16 cellular contexts compared by ENCODE assay signal in the genomic region with DNA sequence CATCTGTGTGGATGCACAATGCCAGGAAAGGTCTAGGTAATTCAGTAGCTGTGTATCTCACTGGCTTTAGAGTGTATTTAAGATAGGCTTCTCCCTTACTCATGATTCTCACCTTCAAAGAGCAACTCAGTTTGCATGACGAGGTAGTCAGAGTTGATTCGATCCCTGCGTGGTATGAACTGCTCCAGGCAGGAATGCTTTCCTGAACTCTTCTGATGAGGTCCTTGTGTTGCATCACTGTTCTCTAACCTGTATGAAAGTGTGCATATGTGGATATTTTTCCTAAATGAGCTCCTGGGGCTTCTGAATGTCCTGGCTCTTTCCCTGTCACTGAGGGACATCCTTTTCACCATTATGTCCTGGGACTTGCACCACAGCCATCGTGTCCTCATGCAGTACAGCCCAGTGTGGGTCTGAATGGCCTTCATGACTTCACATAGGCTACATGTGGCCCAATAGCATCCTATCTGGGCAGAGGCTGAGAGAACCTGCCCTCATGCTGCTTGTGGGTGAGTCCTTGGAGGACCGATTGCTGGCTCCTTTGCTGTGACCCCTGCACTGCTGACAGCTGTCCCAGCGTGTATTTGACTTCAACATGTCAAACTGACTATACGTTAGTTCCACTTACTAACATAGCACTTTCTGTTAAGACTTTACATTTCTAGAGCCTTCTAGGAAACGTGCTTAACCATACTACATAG.
DNase-seq lines count a peak whose midpoint lies in the region; ATAC-seq and TF ChIP-seq lines count a peak whose summit lies in the region.
"Had no signal": no experiment of that assay in that cellular context is flagged by ENCODE, and none has a peak within 500 bp of the region (broad histone marks: within the 10 kb centered on the region; RNA-seq: fewer than 3 reads in every experiment).

No MANE protein-coding gene starts in this region.

- peak overlapping the region; percentile 93 for H3K27ac Mint-ChIP-seq in activated CD8-positive, alpha-beta T cell treated with anti-CD3 and anti-CD28 coated beads for 36 hours

- peaks cover 32% of the 10 kb centered on the region for H3K4me1 Mint-ChIP-seq in activated CD8-positive, alpha-beta T cell treated with anti-CD3 and anti-CD28 coated beads for 36 hours (ENCODE audit: low read depth)

- dilution Hi-C loops in mammary epithelial cell (cut with HindIII; ENCODE audit: low sequenced_read_pairs): no loop called here

- H3K27me3 ChIP-seq in mammary epithelial cell (ENCODE audit: insufficient read depth, low read length): no peaks in the 10 kb centered on the region
- H3K27me3 ChIP-seq in breast epithelium: no peaks in the 10 kb centered on the region
- H3K27me3 ChIP-seq in fibroblast of lung (ENCODE audit: control insufficient read depth, insufficient read depth, low read length): no peaks in the 10 kb centered on the region
- H3K27me3 ChIP-seq in upper lobe of left lung: no peaks in the 10 kb centered on the region
- H3K27me3 ChIP-seq: esophagus muscularis mucosa, right lobe of liver had no signal

- intact Hi-C loops in mammary epithelial cell (cut with micrococcal nuclease) (no loop called here), breast epithelium (cut with DNase I; ENCODE audit: low total_unique reads) (no loop called here)
- intact Hi-C loops in activated CD8-positive, alpha-beta T cell treated with anti-CD3 and anti-CD28 coated beads for 36 hours (cut with micrococcal nuclease): loop anchor here (5.0 kb wide), 1 partner anchor 60 kb away; no protein-coding TSS in a partner anchor

- ATAC-seq in activated CD8-positive, alpha-beta T cell treated with anti-CD3 and anti-CD28 coated beads for 36 hours: no peak
- ATAC-seq in upper lobe of left lung (ENCODE audit: low FRiP score in 2 of 2) (no peak), HG03342 (IDR thresholded peaks at IDR 0.05; ENCODE audit: unreplicated experiment) (no peak)

- H3K9ac ChIP-seq in mammary epithelial cell (ENCODE audit: insufficient read depth, low read length) (no peak overlapping the region), fibroblast of lung (ENCODE audit: insufficient read depth, low read length) (no peak overlapping the region)

- no peaks in the 10 kb centered on the region for H3K27me3 Mint-ChIP-seq in activated CD8-positive, alpha-beta T cell treated with anti-CD3 and anti-CD28 coated beads for 36 hours

- no peak for TF ChIP-seq CTCF in mammary epithelial cell (conservative IDR thresholded peaks at IDR 0.05 in 1 of 2, IDR thresholded peaks at IDR 0.05 in 1 of 2; ENCODE audit: extremely low read depth in 1 of 2, insufficient read depth in 1 of 2, low read depth in 1 of 2, low read length in 2 of 2)
- no peak for TF ChIP-seq CTCF in breast epithelium (IDR thresholded peaks at IDR 0.05)
- TF ChIP-seq CTCF in activated CD8-positive, alpha-beta T cell treated with anti-CD3 and anti-CD28 coated beads for 36 hours (IDR thresholded peaks at IDR 0.05): no peak
- no peak for TF ChIP-seq CTCF in fibroblast of lung (conservative IDR thresholded peaks at IDR 0.05 in 1 of 2, IDR thresholded peaks at IDR 0.05 in 1 of 2; ENCODE audit: low read depth in 1 of 2, low read length in 2 of 2)
- no peak for TF ChIP-seq CTCF in upper lobe of left lung (IDR thresholded peaks at IDR 0.05)

- H3K27ac ChIP-seq in mammary epithelial cell (ENCODE audit: insufficient read depth, low read depth, low read length) (no peak overlapping the region), breast epithelium (no peak overlapping the region), fibroblast of lung (ENCODE audit: insufficient read depth, low read length) (peak overlapping the region; percentile 13), upper lobe of left lung (peak overlapping the region; percentile 62 to 79 (median 74))
- H3K27ac ChIP-seq: esophagus muscularis mucosa, right lobe of liver, RWPE1 had no signal

- TF ChIP-seq POLR2A in breast epithelium (IDR thresholded peaks at IDR 0.05) (no peak), upper lobe of left lung (IDR thresholded peaks at IDR 0.05) (no peak)

- no peak overlapping the region for H3K4me3 Mint-ChIP-seq in activated CD8-positive, alpha-beta T cell treated with anti-CD3 and anti-CD28 coated beads for 36 hours

- H3K9me3 ChIP-seq in mammary epithelial cell (replicated peaks; ENCODE audit: insufficient read depth, low read length) (no peaks in the 10 kb centered on the region), breast epithelium (no peaks in the 10 kb centered on the region), fibroblast of lung (ENCODE audit: control insufficient read depth, insufficient read depth, low read depth, low read length) (no peaks in the 10 kb centered on the region), upper lobe of left lung (no peaks in the 10 kb centered on the region)
- H3K9me3 ChIP-seq: esophagus muscularis mucosa, right lobe of liver had no signal

- H3K36me3 ChIP-seq in mammary epithelial cell (ENCODE audit: insufficient read depth, low read length) (no peaks in the 10 kb centered on the region), breast epithelium (no peaks in the 10 kb centered on the region), fibroblast of lung (ENCODE audit: control insufficient read depth, insufficient read depth, low read length) (no peaks in the 10 kb centered on the region), upper lobe of left lung (no peaks in the 10 kb centered on the region)
- H3K36me3 ChIP-seq: esophagus muscularis mucosa, right lobe of liver had no signal

- peak overlapping the region; percentile 25 for H2AFZ ChIP-seq in mammary epithelial cell (ENCODE audit: low read depth, low read length)
- no peak overlapping the region for H2AFZ ChIP-seq in fibroblast of lung (ENCODE audit: low read length)

- BruUV-seq in mammary epithelial cell (replicated peaks; lab: Mats Ljungman, UMichigan): no TSS peak

- TF ChIP-seq EP300 in upper lobe of left lung (IDR thresholded peaks at IDR 0.05): no peak

- no peak overlapping the region for H3K4me3 ChIP-seq in mammary epithelial cell (replicated peaks in 1 of 3; ENCODE audit: insufficient read depth in 1 of 3, low read depth in 2 of 3, low read length in 3 of 3)
- H3K4me3 ChIP-seq in breast epithelium: no peak overlapping the region
- H3K4me3 ChIP-seq in fibroblast of lung (replicated peaks in 1 of 4; ENCODE audit: control extremely low read depth in 1 of 4, insufficient read depth in 1 of 4, low read depth in 3 of 4, low read length in 4 of 4): no peak overlapping the region
- H3K4me3 ChIP-seq in upper lobe of left lung: no peak overlapping the region
- H3K4me3 ChIP-seq: esophagus muscularis mucosa, right lobe of liver had no signal

- H3K4me2 ChIP-seq in mammary epithelial cell (ENCODE audit: insufficient read depth, low read depth, low read length) (no peak overlapping the region), fibroblast of lung (ENCODE audit: extremely low read depth, insufficient read depth, low read length) (no peak overlapping the region)

- H3K79me2 ChIP-seq in mammary epithelial cell (ENCODE audit: insufficient read depth, low read length): no peaks in the 10 kb centered on the region
- no peaks in the 10 kb centered on the region for H3K79me2 ChIP-seq in fibroblast of lung (ENCODE audit: control insufficient read depth, insufficient read depth, low read length)

- H3K4me1 ChIP-seq in mammary epithelial cell (ENCODE audit: insufficient read depth, low read length) (peaks cover 18% of the 10 kb centered on the region), breast epithelium (no peaks in the 10 kb centered on the region), fibroblast of lung (ENCODE audit: control insufficient read depth, extremely low read depth, insufficient read depth, low read length) (no peaks in the 10 kb centered on the region), upper lobe of left lung (peaks cover 0 to 14% (median 7%) of the 10 kb centered on the region in 4 donors)
- H3K4me1 ChIP-seq: right lobe of liver had no signal

- peaks cover 4% of the 10 kb centered on the region for H3K36me3 Mint-ChIP-seq in activated CD8-positive, alpha-beta T cell treated with anti-CD3 and anti-CD28 coated beads for 36 hours (ENCODE audit: low read depth)

- CTCF ChIA-PET in mammary epithelial cell (lab: Charles Lee; ENCODE audit: low non-redundant PET): no interaction called here
- CTCF ChIA-PET in activated CD8-positive, alpha-beta T cell treated with anti-CD3 and anti-CD28 coated beads for 36 hours (lab: Charles Lee): interaction anchor here (1.2 to 1.5 kb wide), 2 partner anchors 23 to 367 kb away, joined by 4 to 11 read pairs; no protein-coding TSS in a partner anchor

- WGBS in mammary epithelial cell (ENCODE audit: low coverage, missing lambda C conversion rate): 84% methylated on average over 8 of the region's 8 CpGs
- WGBS in upper lobe of left lung, 2 donors: 88 to 92% methylated on average over 8 of the region's 8 CpGs

- in situ Hi-C loops in mammary epithelial cell (cut with MboI; ENCODE audit: low sequenced_read_pairs in 2 of 2): no loop called here

- DNase-seq in mammary epithelial cell (no peak), breast epithelium (ENCODE audit: low spot score in 2 of 2) (no peak), fibroblast of lung (ENCODE audit: low read depth in 2 of 2) (no peak), upper lobe of left lung (no peak), midbrain (lab: John Stamatoyannopoulos, UW) (no peak), NCI-H2029 (lab: John Stamatoyannopoulos, UW) (no peak)
- DNase-seq in activated CD8-positive, alpha-beta T cell treated with anti-CD3 and anti-CD28 coated beads for 36 hours: no peak
- DNase-seq: Kasumi-1; left ventricle myocardium superior; NCI-H1105 treated with DMSO at 0.1 percent for 48 hours; NCI-H524; right lobe of liver; stimulated activated CD4-positive, alpha-beta T cell treated with anti-CD3 and anti-CD28 coated beads, Interleukin-2, amount 100 ng/mL, for 24 hours had no signal

- POLR2A ChIA-PET in activated CD8-positive, alpha-beta T cell treated with anti-CD3 and anti-CD28 coated beads for 36 hours (lab: Charles Lee): interaction anchor here (0.8 to 2.3 kb wide), 5 partner anchors 8 to 80 kb away, joined by 3 to 11 read pairs (median 3); no protein-coding TSS in a partner anchor

- peaks cover 5% of the 10 kb centered on the region for H3K9me3 Mint-ChIP-seq in activated CD8-positive, alpha-beta T cell treated with anti-CD3 and anti-CD28 coated beads for 36 hours

- H4K20me1 ChIP-seq in mammary epithelial cell (ENCODE audit: insufficient read depth, low read length) (no peaks in the 10 kb centered on the region), fibroblast of lung (ENCODE audit: control insufficient read depth, extremely low read depth, insufficient read depth, low read length) (no peaks in the 10 kb centered on the region)

Comparison
In these comparisons a context has a peak if more than half of its experiments do, and no peak if none do; other contexts are left out.
1. H3K27ac ChIP-seq: peak in fibroblast of lung (single experiment) and upper lobe of left lung (4 of 4); none in mammary epithelial cell (single experiment) and breast epithelium (0 of 2).